Comparison of ENCODE assay signal across 21 cellular contexts in genomic region chr2:236131073-236131692, GRCh38. TPM values are rescaled to one million over a fixed set of nuclear protein-coding genes. Genes with fewer than 3 reads are reported as not detected.
A peak's percentile ranks its signal among the peaks of the same experiment; 100 is the strongest.
DNase-seq lines count a peak whose midpoint lies in the region; ATAC-seq, FAIRE-seq and TF ChIP-seq lines count a peak whose summit lies in the region.
"Had no signal": no experiment of that assay in that cellular context is flagged by ENCODE, and none has a peak within 500 bp of the region (broad histone marks: within the 10 kb centered on the region; RNA-seq: fewer than 3 reads in every experiment).

No MANE protein-coding gene starts in this region.

- H3K9ac ChIP-seq in adipocyte (ENCODE audit: low read length), result no peak overlapping the region

- no peak overlapping the region for H3K4me3 Mint-ChIP-seq in MCF 10A (ENCODE audit: unreplicated experiment)
- H3K4me3 Mint-ChIP-seq: B cell; CD8-positive, alpha-beta memory T cell; GM23338; IgD-negative memory B cell had no signal

- TF ChIP-seq CTCF in GM06990 (IDR thresholded peaks at IDR 0.05; ENCODE audit: insufficient read depth, low read length, poor library complexity, severe bottlenecking), result no peak
- TF ChIP-seq CTCF in GM20000 (IDR thresholded peaks at IDR 0.05; ENCODE audit: extremely low read depth, missing control alignments), result no peak
- no peak for TF ChIP-seq CTCF in fibroblast of mammary gland (conservative IDR thresholded peaks at IDR 0.05; ENCODE audit: control insufficient read depth, insufficient read depth, low read depth, low read length)
- no peak for TF ChIP-seq CTCF in MCF 10A (IDR thresholded peaks at IDR 0.05; ENCODE audit: unreplicated experiment)

- H3K36me3 Mint-ChIP-seq in MCF 10A (ENCODE audit: insufficient read depth, unreplicated experiment), result peaks cover 7% of the 10 kb centered on the region
- H3K36me3 Mint-ChIP-seq: CD8-positive, alpha-beta memory T cell; IgD-negative memory B cell had no signal

- POLR2A ChIA-PET in MCF 10A (lab: Yijun Ruan, JAX), result no interaction called here

- H3K36me3 ChIP-seq in GM06990 (ENCODE audit: control insufficient read depth, insufficient read depth, low read length), result no peaks in the 10 kb centered on the region
- peaks cover under 1% of the 10 kb centered on the region for H3K36me3 ChIP-seq in adipocyte (ENCODE audit: control insufficient read depth, insufficient read depth, low read length, severe bottlenecking)

- no peaks in the 10 kb centered on the region for H3K4me1 Mint-ChIP-seq in MCF 10A (ENCODE audit: insufficient read depth, unreplicated experiment)
- H3K4me1 Mint-ChIP-seq: B cell; CD8-positive, alpha-beta memory T cell; IgD-negative memory B cell had no signal

- H3K27me3 Mint-ChIP-seq in MCF 10A (ENCODE audit: insufficient read depth, unreplicated experiment), result no peaks in the 10 kb centered on the region
- H3K27me3 Mint-ChIP-seq: B cell had no signal

- no peaks in the 10 kb centered on the region for H3K4me1 ChIP-seq in adipocyte (ENCODE audit: control insufficient read depth, insufficient read depth, low read length)

- H3K27me3 ChIP-seq in GM06990 (replicated peaks; ENCODE audit: control insufficient read depth, insufficient read depth, low read length) (no peaks in the 10 kb centered on the region), adipocyte (replicated peaks; ENCODE audit: control insufficient read depth, insufficient read depth, low read length) (no peaks in the 10 kb centered on the region)

- no peak overlapping the region for H3K27ac Mint-ChIP-seq in MCF 10A (ENCODE audit: low read depth, unreplicated experiment)
- H3K27ac Mint-ChIP-seq: B cell, GM23338, IgD-negative memory B cell had no signal

- ATAC-seq in HG03342 (IDR thresholded peaks at IDR 0.05; ENCODE audit: unreplicated experiment), result no peak
- ATAC-seq: Panc1 had no signal

- BruUV-seq in MCF 10A (replicated peaks; lab: Mats Ljungman, UMichigan), result no TSS peak

- H3K4me3 ChIP-seq in GM06990 (replicated peaks; ENCODE audit: low read depth, low read length) (no peak overlapping the region), adipocyte (ENCODE audit: low read length) (no peak overlapping the region), fibroblast of mammary gland (ENCODE audit: control insufficient read depth, low read depth, low read length) (no peak overlapping the region)
- H3K4me3 ChIP-seq: GM23338 had no signal

- H3K9me3 Mint-ChIP-seq in MCF 10A (ENCODE audit: unreplicated experiment), result no peaks in the 10 kb centered on the region
- H3K9me3 Mint-ChIP-seq: CD8-positive, alpha-beta memory T cell; GM23338 had no signal

- no peaks in the 10 kb centered on the region for H3K9me3 ChIP-seq in adipocyte (ENCODE audit: control insufficient read depth, low read length)

- FAIRE-seq in RCC 7860 (lab: Jason Lieb, UNC), result no peak

- CTCF ChIA-PET in MCF 10A (lab: Yijun Ruan, JAX), result no interaction called here

- intact Hi-C loops in MCF 10A (cut with micrococcal nuclease), result no loop called here

- DNase-seq in GM06990 (ENCODE audit: extremely low read depth, insufficient read length), result peak; percentile 25
- peak; percentile 52 for DNase-seq in GM20000 (ENCODE audit: low spot score)
- peak; percentile 35 for DNase-seq in adipocyte (ENCODE audit: low read depth)
- peak; percentile 12 for DNase-seq in fibroblast of mammary gland (ENCODE audit: low read depth)
- DNase-seq in RCC 7860 (ENCODE audit: low spot score), result no peak
- no peak for DNase-seq in OCI-M2 (lab: John Stamatoyannopoulos, UW; ENCODE audit: unreplicated experiment)
- DNase-seq in MCF 10A (ENCODE audit: unreplicated experiment), result no peak
- DNase-seq: CD8-positive, alpha-beta memory T cell; DMS79 treated with DMSO at 0.1 percent for 48 hours; HCEC 1CT; NCI-H1092 treated with DMSO at 0.1 percent for 48 hours; NCI-H1436 treated with DMSO at 0.1 percent for 48 hours; NCI-H1930; NCI-H2107; SHP77 treated with DMSO at 0.1 percent for 48 hours; T-helper 1 cell had no signal

RNA-seq across cellular contexts. Expression of gene GBX2, which starts 37.0 kb away (rescaled TPM):
- total RNA-seq in MCF 10A (2022), result not detected in 2 replicates
- total RNA-seq: B cell; CD8-positive, alpha-beta memory T cell had no signal

Comparison
In these comparisons a context has a peak if more than half of its experiments do, and no peak if none do; other contexts are left out.
1. DNase-seq: peak in GM06990 (single experiment), GM20000 (single experiment), adipocyte (single experiment) and fibroblast of mammary gland (single experiment); none in RCC 7860 (single experiment), OCI-M2 (single experiment) and MCF 10A (single experiment).